In the genomic region with DNA sequence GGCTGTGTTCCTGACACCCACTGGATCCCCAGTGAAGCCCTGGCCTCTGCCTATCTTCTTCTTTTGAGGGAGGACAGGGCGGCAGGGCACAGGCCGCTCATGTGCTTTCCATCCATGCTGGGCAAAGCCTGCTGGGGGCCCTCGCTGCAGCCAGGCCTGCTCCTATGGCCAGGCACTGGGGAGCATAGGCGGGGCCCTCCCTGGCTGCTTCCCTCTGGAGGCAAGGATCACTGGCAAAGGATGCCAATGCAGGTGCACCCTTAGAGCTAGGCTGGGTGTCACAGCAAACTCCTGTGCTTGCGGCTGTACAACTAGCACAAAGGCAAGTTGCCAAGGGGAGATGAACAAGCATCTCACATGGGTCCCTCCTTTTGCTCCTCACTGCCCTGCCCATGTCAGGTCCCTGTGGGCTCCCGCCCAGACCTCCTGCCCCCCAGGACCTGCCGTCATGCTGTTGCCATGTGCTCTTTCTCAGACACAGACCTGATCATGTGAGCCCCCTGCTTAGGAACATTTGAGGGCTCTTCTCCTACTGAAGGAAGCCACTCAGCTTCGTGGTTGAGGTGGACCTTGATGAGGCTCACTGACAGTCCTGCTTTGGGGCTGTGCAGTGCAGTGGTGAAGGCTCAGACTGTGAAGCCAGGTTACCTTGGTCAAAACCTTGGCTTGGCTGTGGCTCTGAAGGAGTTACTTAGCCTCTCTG, we compare ENCODE assay signal across 20 cellular contexts.
A peak's percentile ranks its signal among the peaks of the same experiment; 100 is the strongest.
DNase-seq lines count a peak whose midpoint lies in the region; ATAC-seq, FAIRE-seq and TF ChIP-seq lines count a peak whose summit lies in the region.
"Had no signal": no experiment of that assay in that cellular context is flagged by ENCODE, and none has a peak within 500 bp of the region (broad histone marks: within the 10 kb centered on the region; RNA-seq: fewer than 3 reads in every experiment).

No MANE protein-coding gene starts in this region.

- no peaks in the 10 kb centered on the region for H3K36me3 Mint-ChIP-seq in neural progenitor cell
- H3K36me3 Mint-ChIP-seq: CD4-positive, CD25-positive, alpha-beta regulatory T cell had no signal

- H3K27me3 ChIP-seq in HepG2 (ENCODE audit: control insufficient read depth in 1 of 2, insufficient read depth in 2 of 2, low read length in 2 of 2), result peaks cover 0 to 12% of the 10 kb centered on the region in 2 experiments; a peak in 1 of 5 replicates
- H3K27me3 ChIP-seq in right lobe of liver, result no peaks in the 10 kb centered on the region
- no peaks in the 10 kb centered on the region for H3K27me3 ChIP-seq in neural progenitor cell
- H3K27me3 ChIP-seq: BE2C, MG63 had no signal

- in situ Hi-C loops in HepG2 (cut with HindIII; ENCODE audit: extremely low pct_ligation_motif_present, low pct_unique_long_range_greater_than_20kb), result no loop called here

- H3K36me3 ChIP-seq in HepG2 (replicated peaks in 1 of 2; ENCODE audit: control insufficient read depth in 1 of 2, insufficient read depth in 2 of 2, low read length in 2 of 2) (no peaks in the 10 kb centered on the region), right lobe of liver (no peaks in the 10 kb centered on the region), neural progenitor cell (no peaks in the 10 kb centered on the region)
- H3K36me3 ChIP-seq: BE2C, MG63 had no signal

- TF ChIP-seq EP300 in HepG2 (IDR thresholded peaks at IDR 0.05; ENCODE audit: low read depth in 2 of 2, low read length in 2 of 2) (no peak), HepG2 (CRISPR knock-in tag; IDR thresholded peaks at IDR 0.05; ENCODE audit: borderline replicate concordance) (no peak)

- H3K4me3 ChIP-seq in HepG2 (replicated peaks in 1 of 3; ENCODE audit: insufficient read depth in 1 of 3, low read depth in 2 of 3, low read length in 3 of 3), result no peak overlapping the region
- H3K4me3 ChIP-seq in right lobe of liver, result no peak overlapping the region
- no peak overlapping the region for H3K4me3 ChIP-seq in neural progenitor cell
- H3K4me3 ChIP-seq: K562, MG63 had no signal

- no peak overlapping the region for H3K4me2 ChIP-seq in HepG2 (ENCODE audit: low read depth, low read length)
- H3K4me2 ChIP-seq in neural progenitor cell, result no peak overlapping the region

- peaks cover 5% of the 10 kb centered on the region for H3K27me3 Mint-ChIP-seq in neural progenitor cell (ENCODE audit: insufficient read depth, low read depth)
- H3K27me3 Mint-ChIP-seq: CD4-positive, CD25-positive, alpha-beta regulatory T cell had no signal

- no peak overlapping the region for H3K4me3 Mint-ChIP-seq in neural progenitor cell
- H3K4me3 Mint-ChIP-seq: CD4-positive, CD25-positive, alpha-beta regulatory T cell had no signal

- peaks cover 17% of the 10 kb centered on the region for H3K4me1 Mint-ChIP-seq in neural progenitor cell
- H3K4me1 Mint-ChIP-seq: CD4-positive, CD25-positive, alpha-beta regulatory T cell had no signal

- DNase-seq in HepG2 (ENCODE audit: low spot score), result no peak
- DNase-seq in right lobe of liver, result no peak
- DNase-seq in ecto neural progenitor cell (ENCODE audit: low spot score), result peak; percentile 18
- peak; percentile 59 for DNase-seq in posterior vena cava (ENCODE audit: low spot score)
- DNase-seq in EL, result no peak
- DNase-seq in neural progenitor cell (ENCODE audit: low spot score), result no peak
- DNase-seq: BE2C; CD4-positive, CD25-positive, alpha-beta regulatory T cell; MG63; NCI-H1417; NCI-H1694 treated with DMSO at 0.1 percent for 48 hours; NCI-H2081 treated with DMSO at 0.1 percent for 48 hours; NCI-H2171 treated with DMSO at 0.1 percent for 48 hours; NCI-H524 treated with DMSO at 0.1 percent for 48 hours; NCI-H82 had no signal

- H3F3A ChIP-seq in neural progenitor cell (ENCODE audit: low read depth), result no peaks in the 10 kb centered on the region

- TF ChIP-seq POLR2A in HepG2 (IDR thresholded peaks at IDR 0.05; ENCODE audit: insufficient read depth in 1 of 2, low read depth in 2 of 2, low read length in 2 of 2), result no peak
- no peak for TF ChIP-seq POLR2A in right lobe of liver (IDR thresholded peaks at IDR 0.05)

- 0 out of 2 replicates have a peak, but pooled peaks cover 8% of the 10 kb centered on the region for H3K4me1 ChIP-seq in HepG2 (ENCODE audit: insufficient read depth, low read length)
- no peaks in the 10 kb centered on the region for H3K4me1 ChIP-seq in right lobe of liver
- H3K4me1 ChIP-seq in neural progenitor cell, result no peaks in the 10 kb centered on the region
- H3K4me1 ChIP-seq: BE2C had no signal

- no peaks in the 10 kb centered on the region for H3K79me2 ChIP-seq in HepG2 (ENCODE audit: insufficient read depth, low read length)
- no peaks in the 10 kb centered on the region for H3K79me2 ChIP-seq in neural progenitor cell (ENCODE audit: low read depth)

- H3K27ac ChIP-seq in HepG2 (ENCODE audit: extremely low read length, insufficient read depth, low read length) (no peak overlapping the region), right lobe of liver (no peak overlapping the region), neural progenitor cell (no peak overlapping the region)

- ATAC-seq in HepG2 (no peak), right lobe of liver (no peak), HG02678 (IDR thresholded peaks at IDR 0.05; ENCODE audit: unreplicated experiment) (no peak)
- ATAC-seq: K562, Right ventricle myocardium inferior had no signal

- intact Hi-C loops in HepG2 (cut with micrococcal nuclease; ENCODE audit: unreplicated experiment) (no loop called here), right lobe of liver (cut with DNase I) (no loop called here), posterior vena cava (cut with DNase I) (no loop called here)

- 3% methylated on average over 5 of the region's 8 CpGs for WGBS in HepG2 (ENCODE audit: low lambda C conversion rate)
- 100% methylated on average over 1 of the region's 8 CpGs for WGBS in right lobe of liver (ENCODE audit: insufficient coverage, low coverage, low lambda C conversion rate, missing lambda C conversion rate)

- no peak overlapping the region for H3K27ac Mint-ChIP-seq in neural progenitor cell
- H3K27ac Mint-ChIP-seq: CD4-positive, CD25-positive, alpha-beta regulatory T cell had no signal

- no peak for TF ChIP-seq RAD21 in HepG2 (CRISPR knock-in tag; IDR thresholded peaks at IDR 0.05)

- TF ChIP-seq CTCF in HepG2 (CRISPR knock-in tag; IDR thresholded peaks at IDR 0.05), result no peak
- no peak for TF ChIP-seq CTCF in right lobe of liver (IDR thresholded peaks at IDR 0.05)
- TF ChIP-seq CTCF in neural progenitor cell (IDR thresholded peaks at IDR 0.05), result no peak

- CTCF ChIA-PET in HepG2 (lab: Yijun Ruan, JAX; ENCODE audit: low intra/inter-chr PET ratio, low total read pairs), result no interaction called here

- no peaks in the 10 kb centered on the region for H4K20me1 ChIP-seq in HepG2 (ENCODE audit: insufficient read depth, low read length)
- no peaks in the 10 kb centered on the region for H4K20me1 ChIP-seq in neural progenitor cell (ENCODE audit: low read depth)

- FAIRE-seq in HepG2 (lab: Jason Lieb, UNC), result no peak
- FAIRE-seq: H1, K562, RCC 7860 had no signal

- POLR2A ChIA-PET in HepG2 (lab: Yijun Ruan, JAX), result no interaction called here

- no peaks in the 10 kb centered on the region for H3K9me3 Mint-ChIP-seq in neural progenitor cell

- H3K9me3 ChIP-seq in HepG2 (ENCODE audit: low read length), result no peaks in the 10 kb centered on the region
- no peaks in the 10 kb centered on the region for H3K9me3 ChIP-seq in right lobe of liver
- H3K9me3 ChIP-seq in neural progenitor cell (ENCODE audit: low read depth), result no peaks in the 10 kb centered on the region
- H3K9me3 ChIP-seq: BE2C, MG63 had no signal

- no TSS peak for BruUV-seq in HepG2 (replicated peaks; lab: Mats Ljungman, UMichigan)

- H2AFZ ChIP-seq in HepG2 (ENCODE audit: low read length), result no peak overlapping the region
- no peak overlapping the region for H2AFZ ChIP-seq in neural progenitor cell (replicated peaks)

- H3K9ac ChIP-seq in HepG2 (ENCODE audit: insufficient read depth, low read depth, low read length) (no peak overlapping the region), neural progenitor cell (no peak overlapping the region)

TF ChIP-seq in HepG2, 621 proteins besides CTCF, POLR2A, EP300 and RAD21:
- TF ChIP-seq, protein P1, sequence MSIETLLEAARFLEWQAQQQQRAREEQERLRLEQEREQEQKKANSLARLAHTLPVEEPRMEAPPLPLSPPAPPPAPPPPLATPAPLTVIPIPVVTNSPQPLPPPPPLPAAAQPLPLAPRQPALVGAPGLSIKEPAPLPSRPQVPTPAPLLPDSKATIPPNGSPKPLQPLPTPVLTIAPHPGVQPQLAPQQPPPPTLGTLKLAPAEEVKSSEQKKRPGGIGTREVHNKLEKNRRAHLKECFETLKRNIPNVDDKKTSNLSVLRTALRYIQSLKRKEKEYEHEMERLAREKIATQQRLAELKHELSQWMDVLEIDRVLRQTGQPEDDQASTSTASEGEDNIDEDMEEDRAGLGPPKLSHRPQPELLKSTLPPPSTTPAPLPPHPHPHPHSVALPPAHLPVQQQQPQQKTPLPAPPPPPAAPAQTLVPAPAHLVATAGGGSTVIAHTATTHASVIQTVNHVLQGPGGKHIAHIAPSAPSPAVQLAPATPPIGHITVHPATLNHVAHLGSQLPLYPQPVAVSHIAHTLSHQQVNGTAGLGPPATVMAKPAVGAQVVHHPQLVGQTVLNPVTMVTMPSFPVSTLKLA (IDR thresholded peaks at IDR 0.05), result peak; percentile 54
- no peak for TF ChIP-seq IKZF4 (CRISPR knock-in tag; IDR thresholded peaks at IDR 0.05; ENCODE audit: borderline replicate concordance, low read depth, not compliant biosample characterization)
- no peak for TF ChIP-seq AKAP8 (CRISPR knock-in tag; IDR thresholded peaks at IDR 0.05)
- TF ChIP-seq JDP2 (CRISPR knock-in tag; IDR thresholded peaks at IDR 0.05; ENCODE audit: borderline replicate concordance), result no peak

Comparison
In these comparisons a context has a peak if more than half of its experiments do, and no peak if none do; other contexts are left out.
1. DNase-seq: peak in ecto neural progenitor cell (single experiment) and posterior vena cava (single experiment); none in HepG2 (single experiment), right lobe of liver (0 of 3), EL (single experiment) and neural progenitor cell (single experiment).